In genomic region chr17:79815836-79816371, GRCh38 we compare ENCODE assay signal across 17 cellular contexts. TPM values are rescaled to one million over a fixed set of nuclear protein-coding genes. Genes with fewer than 3 reads are reported as not detected.
A peak's percentile ranks its signal among the peaks of the same experiment; 100 is the strongest.
DNase-seq lines count a peak whose midpoint lies in the region; FAIRE-seq and TF ChIP-seq lines count a peak whose summit lies in the region.
"Had no signal": no experiment of that assay in that cellular context is flagged by ENCODE, and none has a peak within 500 bp of the region (broad histone marks: within the 10 kb centered on the region; RNA-seq: fewer than 3 reads in every experiment).

No MANE protein-coding gene starts in this region.

- peaks cover 8% of the 10 kb centered on the region for H3K4me1 ChIP-seq in endothelial cell of umbilical vein (ENCODE audit: control insufficient read depth, extremely low read depth, insufficient read depth, low read length)
- H3K4me1 ChIP-seq in A673 (ENCODE audit: insufficient read depth, low read length, poor library complexity, severe bottlenecking) = peaks cover 21% of the 10 kb centered on the region

- H3K4me3 Mint-ChIP-seq in activated CD4-positive, alpha-beta memory T cell treated with anti-CD3 and anti-CD28 coated beads for 36 hours = no peak overlapping the region
- no peak overlapping the region for H3K4me3 Mint-ChIP-seq in activated CD4-positive, alpha-beta memory T cell treated with anti-CD3 and anti-CD28 coated beads, Interleukin-2, amount 10 ng/mL, durations not matched to agents 7 days and 5 days
- peak overlapping the region in 3 of 4 donors; percentile 6 to 74 (median 28) for H3K4me3 Mint-ChIP-seq in IgD-negative memory B cell
- H3K4me3 Mint-ChIP-seq in neural crest cell = peak overlapping the region; percentile 82
- H3K4me3 Mint-ChIP-seq: activated CD8-positive, alpha-beta T cell treated with anti-CD3 and anti-CD28 coated beads for 36 hours had no signal

- no peaks in the 10 kb centered on the region for H3K36me3 Mint-ChIP-seq in activated CD4-positive, alpha-beta memory T cell treated with anti-CD3 and anti-CD28 coated beads for 36 hours
- H3K36me3 Mint-ChIP-seq in activated CD4-positive, alpha-beta memory T cell treated with anti-CD3 and anti-CD28 coated beads, Interleukin-2, amount 10 ng/mL, durations not matched to agents 7 days and 5 days (ENCODE audit: low read depth) = peaks cover 4% of the 10 kb centered on the region
- H3K36me3 Mint-ChIP-seq in IgD-negative memory B cell = no peaks in the 10 kb centered on the region
- no peaks in the 10 kb centered on the region for H3K36me3 Mint-ChIP-seq in neural crest cell (ENCODE audit: low read depth)

- no peaks in the 10 kb centered on the region for H4K20me1 ChIP-seq in endothelial cell of umbilical vein (replicated peaks; ENCODE audit: control insufficient read depth, extremely low read depth, insufficient read depth, low read length)

- DNase-seq in activated CD4-positive, alpha-beta memory T cell treated with anti-CD3 and anti-CD28 coated beads for 36 hours = no peak
- no peak for DNase-seq in activated CD4-positive, alpha-beta memory T cell treated with anti-CD3 and anti-CD28 coated beads, Interleukin-2, amount 10 ng/mL, durations not matched to agents 7 days and 5 days
- DNase-seq in endothelial cell of umbilical vein (ENCODE audit: low read depth, low spot score) (no peak), neural crest cell (ENCODE audit: low read depth, low spot score) (no peak), NCI-H524 treated with DMSO at 0.1 percent for 48 hours (lab: John Stamatoyannopoulos, UW) (no peak), mucosa of gallbladder (ENCODE audit: low spot score) (no peak), A673 (ENCODE audit: low spot score) (no peak)
- DNase-seq: activated CD8-positive, alpha-beta T cell treated with anti-CD3 and anti-CD28 coated beads for 36 hours; effector memory CD8-positive, alpha-beta T cell; heart right ventricle; kidney; NCI-H1694 treated with DMSO at 0.1 percent for 48 hours; transverse colon had no signal

- H3K9me3 ChIP-seq in endothelial cell of umbilical vein (replicated peaks; ENCODE audit: control insufficient read depth, insufficient read depth, low read length) (no peaks in the 10 kb centered on the region), A673 (ENCODE audit: low read depth, low read length, poor library complexity, severe bottlenecking) (no peaks in the 10 kb centered on the region)
- H3K9me3 ChIP-seq: heart right ventricle, neutrophil, transverse colon had no signal

- FAIRE-seq in endothelial cell of umbilical vein (lab: Jason Lieb, UNC) = no peak
- FAIRE-seq: A204.1, kidney had no signal

- no peak for TF ChIP-seq POLR2A in endothelial cell of umbilical vein (IDR thresholded peaks at IDR 0.05; ENCODE audit: low read depth, low read length)

- POLR2A ChIA-PET in activated CD4-positive, alpha-beta memory T cell treated with anti-CD3 and anti-CD28 coated beads for 36 hours (lab: Charles Lee) = no interaction called here
- POLR2A ChIA-PET in activated CD4-positive, alpha-beta memory T cell treated with anti-CD3 and anti-CD28 coated beads, Interleukin-2, amount 10 ng/mL, durations not matched to agents 7 days and 5 days (lab: Charles Lee) = no interaction called here
- POLR2A ChIA-PET in endothelial cell of umbilical vein (lab: Charles Lee) (interaction anchor here (1.6 kb wide), 1 partner anchor 23 kb away, joined by 6 read pairs; the partner anchor contains the start of gene CBX4), A673 (lab: Charles Lee; ENCODE audit: low non-redundant PET) (no interaction called here)

- no peak overlapping the region for H3K4me3 ChIP-seq in endothelial cell of umbilical vein (replicated peaks in 1 of 3; ENCODE audit: insufficient read depth in 1 of 3, low read depth in 1 of 3, low read length in 3 of 3)
- H3K4me3 ChIP-seq in A673 (ENCODE audit: low read depth, low read length, poor library complexity, severe bottlenecking) = no peak overlapping the region

- no peaks in the 10 kb centered on the region for H3K9me3 Mint-ChIP-seq in activated CD4-positive, alpha-beta memory T cell treated with anti-CD3 and anti-CD28 coated beads for 36 hours
- no peaks in the 10 kb centered on the region for H3K9me3 Mint-ChIP-seq in activated CD4-positive, alpha-beta memory T cell treated with anti-CD3 and anti-CD28 coated beads, Interleukin-2, amount 10 ng/mL, durations not matched to agents 7 days and 5 days
- H3K9me3 Mint-ChIP-seq in IgD-negative memory B cell (peaks cover 0 to 4% (median 0%) of the 10 kb centered on the region in 3 donors), neural crest cell (no peaks in the 10 kb centered on the region)
- H3K9me3 Mint-ChIP-seq: activated CD8-positive, alpha-beta T cell treated with anti-CD3 and anti-CD28 coated beads for 36 hours; activated T-helper 2 cell treated with anti-CD3 and anti-CD28 coated beads, Interferon-gamma antibody, Interleukin-2, Interleukin-4, amounts not matched to agents 10 μg/mL and 5 μg/mL and 100 μg/mL, durations not matched to agents 14 hours and 24 hours and 36 hours; effector memory CD8-positive, alpha-beta T cell had no signal

- H3K4me2 ChIP-seq in endothelial cell of umbilical vein (ENCODE audit: insufficient read depth, low read length) = no peak overlapping the region

- BruUV-seq in endothelial cell of umbilical vein (replicated peaks; lab: Mats Ljungman, UMichigan) = no TSS peak
- BruUV-seq in A673 (replicated peaks; lab: Mats Ljungman, UMichigan) = no TSS peak

- H3K27me3 ChIP-seq in endothelial cell of umbilical vein (ENCODE audit: control insufficient read depth in 2 of 2, insufficient read depth in 2 of 2, low read length in 2 of 2) (peaks cover 52 to 77% of the 10 kb centered on the region in 2 experiments), A673 (replicated peaks; ENCODE audit: insufficient read depth, low read depth, low read length, poor library complexity) (no peaks in the 10 kb centered on the region)

- H3K27ac ChIP-seq in endothelial cell of umbilical vein (ENCODE audit: insufficient read depth, low read depth, low read length) = no peak overlapping the region
- H3K27ac ChIP-seq in A673 (ENCODE audit: low read depth, low read length, poor library complexity, severe bottlenecking) = no peak overlapping the region
- H3K27ac ChIP-seq: neutrophil, transverse colon had no signal

- peaks cover 17% of the 10 kb centered on the region for H3K4me1 Mint-ChIP-seq in activated CD4-positive, alpha-beta memory T cell treated with anti-CD3 and anti-CD28 coated beads for 36 hours (ENCODE audit: low read depth)
- H3K4me1 Mint-ChIP-seq in activated CD4-positive, alpha-beta memory T cell treated with anti-CD3 and anti-CD28 coated beads, Interleukin-2, amount 10 ng/mL, durations not matched to agents 7 days and 5 days = peaks cover 22% of the 10 kb centered on the region
- peaks cover 8 to 10% (median 9%) of the 10 kb centered on the region in 3 donors for H3K4me1 Mint-ChIP-seq in IgD-negative memory B cell
- H3K4me1 Mint-ChIP-seq in neural crest cell = peaks cover 19% of the 10 kb centered on the region

- no peaks in the 10 kb centered on the region for H3K79me2 ChIP-seq in endothelial cell of umbilical vein (ENCODE audit: control insufficient read depth, insufficient read depth, low read length)

- H3K9me1 ChIP-seq in endothelial cell of umbilical vein (replicated peaks; ENCODE audit: control insufficient read depth, extremely low read depth, insufficient read depth, low read length) = no peaks in the 10 kb centered on the region

- CTCF ChIA-PET in activated CD4-positive, alpha-beta memory T cell treated with anti-CD3 and anti-CD28 coated beads for 36 hours (lab: Charles Lee) = interaction anchor here (1.5 to 6.1 kb wide), 3 partner anchors 24 to 72 kb away, joined by 4 to 49 read pairs (median 14); partner anchors contain the start of gene CBX4
- CTCF ChIA-PET in activated CD4-positive, alpha-beta memory T cell treated with anti-CD3 and anti-CD28 coated beads, Interleukin-2, amount 10 ng/mL, durations not matched to agents 7 days and 5 days (lab: Charles Lee) = no interaction called here
- CTCF ChIA-PET in endothelial cell of umbilical vein (lab: Charles Lee) (no interaction called here), A673 (lab: Charles Lee) (no interaction called here)

- H3K36me3 ChIP-seq in endothelial cell of umbilical vein (ENCODE audit: control insufficient read depth in 2 of 2, extremely low read depth in 1 of 2, insufficient read depth in 2 of 2, low read length in 2 of 2) (no peaks in the 10 kb centered on the region), A673 (ENCODE audit: insufficient read depth, low read length, poor library complexity, severe bottlenecking) (no peaks in the 10 kb centered on the region)
- H3K36me3 ChIP-seq: heart right ventricle, neutrophil, transverse colon had no signal

- H2AFZ ChIP-seq in endothelial cell of umbilical vein (ENCODE audit: low read depth, low read length) = no peak overlapping the region

- dilution Hi-C loops in endothelial cell of umbilical vein (cut with MboI; ENCODE audit: extremely low pct_ligation_motif_present, low sequenced_read_pairs) = no loop called here

- no peak for TF ChIP-seq CTCF in endothelial cell of umbilical vein (IDR thresholded peaks at IDR 0.05; ENCODE audit: extremely low read depth in 1 of 2, insufficient read depth in 1 of 2, low read depth in 1 of 2, low read length in 2 of 2)
- TF ChIP-seq CTCF in neural crest cell (conservative IDR thresholded peaks at IDR 0.05) = no peak
- no peak for TF ChIP-seq CTCF in A673 (conservative IDR thresholded peaks at IDR 0.05; ENCODE audit: low read depth, low read length)

- peaks cover 30% of the 10 kb centered on the region for H3K27me3 Mint-ChIP-seq in activated CD4-positive, alpha-beta memory T cell treated with anti-CD3 and anti-CD28 coated beads for 36 hours
- peaks cover 58% of the 10 kb centered on the region for H3K27me3 Mint-ChIP-seq in activated CD4-positive, alpha-beta memory T cell treated with anti-CD3 and anti-CD28 coated beads, Interleukin-2, amount 10 ng/mL, durations not matched to agents 7 days and 5 days
- H3K27me3 Mint-ChIP-seq in IgD-negative memory B cell = peaks cover 33% of the 10 kb centered on the region
- H3K27me3 Mint-ChIP-seq in neural crest cell (ENCODE audit: low read depth) = peaks cover 78% of the 10 kb centered on the region

- H3K9ac ChIP-seq in endothelial cell of umbilical vein (replicated peaks; ENCODE audit: extremely low read depth, insufficient read depth, low read length) = no peak overlapping the region

- intact Hi-C loops in activated CD4-positive, alpha-beta memory T cell treated with anti-CD3 and anti-CD28 coated beads for 36 hours (cut with micrococcal nuclease) = no loop called here
- intact Hi-C loops in endothelial cell of umbilical vein (cut with micrococcal nuclease) = no loop called here
- intact Hi-C loops in A673 (cut with micrococcal nuclease; ENCODE audit: unreplicated experiment) = no loop called here

- H3K27ac Mint-ChIP-seq in activated CD4-positive, alpha-beta memory T cell treated with anti-CD3 and anti-CD28 coated beads for 36 hours = peak overlapping the region; percentile 28
- H3K27ac Mint-ChIP-seq in activated CD4-positive, alpha-beta memory T cell treated with anti-CD3 and anti-CD28 coated beads, Interleukin-2, amount 10 ng/mL, durations not matched to agents 7 days and 5 days = no peak overlapping the region
- H3K27ac Mint-ChIP-seq in IgD-negative memory B cell (peak overlapping the region; percentile 73 to 95 (median 80)), neural crest cell (ENCODE audit: unreplicated experiment) (no peak overlapping the region)
- H3K27ac Mint-ChIP-seq: activated CD8-positive, alpha-beta T cell treated with anti-CD3 and anti-CD28 coated beads for 36 hours; activated T-helper 2 cell treated with anti-CD3 and anti-CD28 coated beads, Interferon-gamma antibody, Interleukin-2, Interleukin-4, amounts not matched to agents 10 μg/mL and 5 μg/mL and 100 μg/mL, durations not matched to agents 14 hours and 24 hours and 36 hours; effector memory CD8-positive, alpha-beta T cell had no signal

RNA-seq across cellular contexts. Expression of gene CBX8, which starts 19.0 kb away (rescaled TPM):
- 1 to 10 TPM; 4.5 to 4.6 TPM for total RNA-seq in activated CD4-positive, alpha-beta memory T cell treated with anti-CD3 and anti-CD28 coated beads for 36 hours
- total RNA-seq in activated CD4-positive, alpha-beta memory T cell treated with anti-CD3 and anti-CD28 coated beads, Interleukin-2, amount 10 ng/mL, durations not matched to agents 7 days and 5 days = 1 to 10 TPM; 5.7 to 6.7 TPM
- polyA plus RNA-seq in IgD-negative memory B cell (3.2 TPM), endothelial cell of umbilical vein (0.49 and 0.69 TPM in 2 replicates)
- total RNA-seq in endothelial cell of umbilical vein (3.1 TPM in 2 replicates), neural crest cell (16.5 and 19.2 TPM in 2 replicates), mucosa of gallbladder (9.7 TPM), A673 (2021) (24.5 and 27.0 TPM in 2 replicates)
- polyA plus RNA-seq in endothelial cell of umbilical vein (2011; cell fraction: cytosol; rRNA removed) = 0.28 and 0.41 TPM in 2 replicates
- polyA plus RNA-seq in endothelial cell of umbilical vein (2011; cell fraction: nucleus; rRNA removed) = 0.40 and 1.1 TPM in 2 replicates
- polyA plus RNA-seq in endothelial cell of umbilical vein (2012) = 1.4 and 1.8 TPM in 2 replicates
- polyA minus RNA-seq in endothelial cell of umbilical vein = 0.25 and 1.1 TPM in 2 replicates
- 2.4 TPM for polyA minus RNA-seq in endothelial cell of umbilical vein (2011; cell fraction: cytosol; rRNA and poly(A)+ RNA removed)
- 0.19 and 0.34 TPM in 2 replicates for polyA minus RNA-seq in endothelial cell of umbilical vein (2011; cell fraction: nucleus; rRNA and poly(A)+ RNA removed)

RNA-seq across cellular contexts. Expression of gene CBX4, which starts 23.3 kb away (rescaled TPM):
- 10 to 100 TPM; 14.0 to 14.2 TPM for total RNA-seq in activated CD4-positive, alpha-beta memory T cell treated with anti-CD3 and anti-CD28 coated beads for 36 hours
- 10 to 100 TPM; 34.4 to 36.5 TPM for total RNA-seq in activated CD4-positive, alpha-beta memory T cell treated with anti-CD3 and anti-CD28 coated beads, Interleukin-2, amount 10 ng/mL, durations not matched to agents 7 days and 5 days
- polyA plus RNA-seq in IgD-negative memory B cell (4.1 TPM), endothelial cell of umbilical vein (7.0 and 9.3 TPM in 2 replicates)
- total RNA-seq in endothelial cell of umbilical vein (12.3 TPM in 2 replicates), neural crest cell (19.1 and 21.0 TPM in 2 replicates), mucosa of gallbladder (36.7 TPM), A673 (2021) (42.6 and 45.5 TPM in 2 replicates)
- polyA plus RNA-seq in endothelial cell of umbilical vein (2011; cell fraction: cytosol; rRNA removed) = 3.9 and 5.3 TPM in 2 replicates
- 4.6 and 5.5 TPM in 2 replicates for polyA plus RNA-seq in endothelial cell of umbilical vein (2011; cell fraction: nucleus; rRNA removed)
- polyA plus RNA-seq in endothelial cell of umbilical vein (2012) = 3.4 and 5.9 TPM in 2 replicates
- 2.9 and 3.6 TPM in 2 replicates for polyA minus RNA-seq in endothelial cell of umbilical vein
- 36.5 TPM for polyA minus RNA-seq in endothelial cell of umbilical vein (2011; cell fraction: cytosol; rRNA and poly(A)+ RNA removed)
- 2.4 and 3.1 TPM in 2 replicates for polyA minus RNA-seq in endothelial cell of umbilical vein (2011; cell fraction: nucleus; rRNA and poly(A)+ RNA removed)

RNA-seq across cellular contexts. Expression of gene CBX2, which starts 38.0 kb away (rescaled TPM):
- total RNA-seq in activated CD4-positive, alpha-beta memory T cell treated with anti-CD3 and anti-CD28 coated beads for 36 hours = 1 to 10 TPM; 2.5 to 3.1 TPM
- total RNA-seq in activated CD4-positive, alpha-beta memory T cell treated with anti-CD3 and anti-CD28 coated beads, Interleukin-2, amount 10 ng/mL, durations not matched to agents 7 days and 5 days = 1 to 10 TPM; 1.7 to 2.0 TPM
- polyA plus RNA-seq in IgD-negative memory B cell = 0.26 TPM
- 19.8 and 20.0 TPM in 2 replicates for total RNA-seq in endothelial cell of umbilical vein
- 10.5 and 12.6 TPM in 2 replicates for polyA plus RNA-seq in endothelial cell of umbilical vein
- polyA plus RNA-seq in endothelial cell of umbilical vein (2011; cell fraction: cytosol; rRNA removed) = 8.4 and 9.0 TPM in 2 replicates
- polyA plus RNA-seq in endothelial cell of umbilical vein (2011; cell fraction: nucleus; rRNA removed) = 11.0 and 11.7 TPM in 2 replicates
- 9.3 and 9.8 TPM in 2 replicates for polyA plus RNA-seq in endothelial cell of umbilical vein (2012)
- polyA minus RNA-seq in endothelial cell of umbilical vein = 11.0 and 12.1 TPM in 2 replicates
- 23.6 TPM for polyA minus RNA-seq in endothelial cell of umbilical vein (2011; cell fraction: cytosol; rRNA and poly(A)+ RNA removed)
- 3.8 and 6.0 TPM in 2 replicates for polyA minus RNA-seq in endothelial cell of umbilical vein (2011; cell fraction: nucleus; rRNA and poly(A)+ RNA removed)
- total RNA-seq in neural crest cell = 95.4 and 101 TPM in 2 replicates
- 1.2 TPM for total RNA-seq in mucosa of gallbladder
- total RNA-seq in A673 (2021) = 59.5 and 66.4 TPM in 2 replicates

Comparison
In these comparisons a context has a peak if more than half of its experiments do, and no peak if none do; other contexts are left out.
1. H3K27ac Mint-ChIP-seq: peak in activated CD4-positive, alpha-beta memory T cell treated with anti-CD3 and anti-CD28 coated beads for 36 hours (single experiment) and IgD-negative memory B cell (3 of 3); none in activated CD4-positive, alpha-beta memory T cell treated with anti-CD3 and anti-CD28 coated beads, Interleukin-2, amount 10 ng/mL, durations not matched to agents 7 days and 5 days (single experiment) and neural crest cell (single experiment).
2. H3K4me3 Mint-ChIP-seq: peak in IgD-negative memory B cell (3 of 4) and neural crest cell (single experiment); none in activated CD4-positive, alpha-beta memory T cell treated with anti-CD3 and anti-CD28 coated beads for 36 hours (single experiment) and activated CD4-positive, alpha-beta memory T cell treated with anti-CD3 and anti-CD28 coated beads, Interleukin-2, amount 10 ng/mL, durations not matched to agents 7 days and 5 days (single experiment).